In genomic region chr12:108720757-108721514, GRCh38 we compare ENCODE assay signal across 2 cellular contexts.
TF ChIP-seq lines count a peak whose summit lies in the region.

No MANE protein-coding gene starts in this region.

TF ChIP-seq in IMR-90, 13 proteins besides CTCF, POLR2A, EP300 and RAD21:
- TF ChIP-seq CHD1 (IDR thresholded peaks at IDR 0.05; ENCODE audit: low read depth, low read length) (no peak), MXI1 (IDR thresholded peaks at IDR 0.05; ENCODE audit: borderline replicate concordance, low read depth, low read length) (no peak), BHLHE40 (IDR thresholded peaks at IDR 0.05; ENCODE audit: low read depth, low read length) (no peak), SMC3 (IDR thresholded peaks at IDR 0.05; ENCODE audit: low read depth, low read length) (no peak), RCOR1 (IDR thresholded peaks at IDR 0.05; ENCODE audit: insufficient replicate concordance, low read length) (no peak), ELK1 (IDR thresholded peaks at IDR 0.05; ENCODE audit: borderline replicate concordance, low read depth, low read length) (no peak), CEBPB (IDR thresholded peaks at IDR 0.05; ENCODE audit: low read depth, low read length) (no peak), NFE2L2 (IDR thresholded peaks at IDR 0.05; ENCODE audit: low read depth, low read length) (no peak), USF2 (IDR thresholded peaks at IDR 0.05; ENCODE audit: low read depth, low read length) (no peak), MAZ (IDR thresholded peaks at IDR 0.05; ENCODE audit: borderline replicate concordance, low read depth, low read length) (no peak), RFX5 (IDR thresholded peaks at IDR 0.05; ENCODE audit: low read depth, low read length) (no peak), FOS (IDR thresholded peaks at IDR 0.05; ENCODE audit: low read depth, low read length) (no peak), MAFK (IDR thresholded peaks at IDR 0.05; ENCODE audit: low read depth, low read length) (no peak)

TF ChIP-seq in GM12878, 131 proteins besides CTCF, POLR2A, EP300 and RAD21:
- TF ChIP-seq ZNF217 (IDR thresholded peaks at IDR 0.05) (no peak), SP1 (IDR thresholded peaks at IDR 0.05; ENCODE audit: low read depth, low read length) (no peak), EZH2 (IDR thresholded peaks at IDR 0.05; ENCODE audit: borderline replicate concordance, control insufficient read depth, low read depth, low read length) (no peak), NRF1 (conservative IDR thresholded peaks at IDR 0.05; ENCODE audit: low read depth, low read length) (no peak), ASH2L (IDR thresholded peaks at IDR 0.05; ENCODE audit: borderline replicate concordance, low read depth) (no peak), MLLT1 (IDR thresholded peaks at IDR 0.05) (no peak), SREBF2 (IDR thresholded peaks at IDR 0.05; ENCODE audit: low read length) (no peak), ATF7 (IDR thresholded peaks at IDR 0.05; ENCODE audit: low read depth) (no peak), ZBTB4 (CRISPR knock-in tag; IDR thresholded peaks at IDR 0.05) (no peak)
